17 cellular contexts compared by ENCODE assay signal in genomic region chr17:29742210-29742513, GRCh38.
DNase-seq lines count a peak whose midpoint lies in the region; ATAC-seq and TF ChIP-seq lines count a peak whose summit lies in the region.
"Had no signal": no experiment of that assay in that cellular context is flagged by ENCODE, and none has a peak within 500 bp of the region (broad histone marks: within the 10 kb centered on the region; RNA-seq: fewer than 3 reads in every experiment).

No MANE protein-coding gene starts in this region.

- no peak overlapping the region for H3K4me2 ChIP-seq in hepatocyte
- H3K4me2 ChIP-seq: GM23338 had no signal

- no peaks in the 10 kb centered on the region for H3K9me2 ChIP-seq in hepatocyte (replicated peaks; ENCODE audit: insufficient read depth)

- H3K79me2 ChIP-seq in hepatocyte = no peaks in the 10 kb centered on the region

- in situ Hi-C loops in Caki2 (cut with HindIII; ENCODE audit: low pct_unique_long_range_greater_than_20kb, low sequenced_read_pairs) = no loop called here

- no peaks in the 10 kb centered on the region for H3K9me3 Mint-ChIP-seq in activated naive CD4-positive, alpha-beta T cell treated with anti-CD3 and anti-CD28 coated beads, Interleukin-2, amount 50 U/mL, for 24 hours
- no peaks in the 10 kb centered on the region for H3K9me3 Mint-ChIP-seq in activated naive CD4-positive, alpha-beta T cell treated with anti-CD3 and anti-CD28 coated beads, Interleukin-2, amount 10 ng/mL, durations not matched to agents 7 days and 5 days
- H3K9me3 Mint-ChIP-seq in stimulated activated memory B cell treated with anti-CD40 and anti-IgM and Interleukin-4, amounts not matched to agents 10 μg/mL and 1 μg/mL and 100 μg/mL, for 72 hours = no peaks in the 10 kb centered on the region
- H3K9me3 Mint-ChIP-seq: GM23338 had no signal

- CTCF ChIA-PET in activated naive CD4-positive, alpha-beta T cell treated with anti-CD3 and anti-CD28 coated beads, Interleukin-2, amount 10 ng/mL, durations not matched to agents 7 days and 5 days (lab: Charles Lee) = interaction anchor here (0.9 kb wide), 1 partner anchor 19 kb away, joined by 3 read pairs; no protein-coding TSS in a partner anchor
- CTCF ChIA-PET in RWPE1 (lab: Yijun Ruan, JAX) = interaction anchor here (0.6 kb wide), 1 partner anchor 1365 kb away, joined by 3 read pairs; no protein-coding TSS in a partner anchor

- no peak overlapping the region for H2AFZ ChIP-seq in hepatocyte
- H2AFZ ChIP-seq: GM23338 had no signal

- no peaks in the 10 kb centered on the region for H3K9me3 ChIP-seq in hepatocyte (ENCODE audit: low read depth)
- H3K9me3 ChIP-seq: esophagus squamous epithelium, SJCRH30 had no signal

- DNase-seq in activated naive CD4-positive, alpha-beta T cell treated with anti-CD3 and anti-CD28 coated beads, Interleukin-2, amount 10 ng/mL, durations not matched to agents 7 days and 5 days = no peak
- DNase-seq in Caki2 (ENCODE audit: low read depth) (peak; percentile 55), left lobe of liver (ENCODE audit: low spot score) (no peak), RWPE1 (ENCODE audit: low spot score) (no peak), hepatocyte (ENCODE audit: low spot score) (no peak)
- DNase-seq: activated CD4-positive, alpha-beta T cell treated with anti-CD3 and anti-CD28 coated beads, Interleukin-2, amount 50 U/mL, for 48 hours; activated naive CD4-positive, alpha-beta T cell; activated T-cell treated with anti-CD3 and anti-CD28 coated beads for 4 hours; DMS79 treated with DMSO at 0.1 percent for 48 hours; esophagus squamous epithelium; MM.1S; SJCRH30; T-helper 17 cell had no signal

- no peaks in the 10 kb centered on the region for H4K20me1 ChIP-seq in hepatocyte (ENCODE audit: insufficient read depth, poor library complexity, severe bottlenecking)

- no peaks in the 10 kb centered on the region for H3K36me3 Mint-ChIP-seq in activated naive CD4-positive, alpha-beta T cell treated with anti-CD3 and anti-CD28 coated beads, Interleukin-2, amount 50 U/mL, for 24 hours
- H3K36me3 Mint-ChIP-seq in activated naive CD4-positive, alpha-beta T cell treated with anti-CD3 and anti-CD28 coated beads, Interleukin-2, amount 10 ng/mL, durations not matched to agents 7 days and 5 days = peaks cover 15% of the 10 kb centered on the region
- H3K36me3 Mint-ChIP-seq in stimulated activated memory B cell treated with anti-CD40 and anti-IgM and Interleukin-4, amounts not matched to agents 10 μg/mL and 1 μg/mL and 100 μg/mL, for 72 hours = peaks cover 8% of the 10 kb centered on the region

- H3K4me3 Mint-ChIP-seq in activated naive CD4-positive, alpha-beta T cell treated with anti-CD3 and anti-CD28 coated beads, Interleukin-2, amount 50 U/mL, for 24 hours = peak overlapping the region; percentile 54
- no peak overlapping the region for H3K4me3 Mint-ChIP-seq in activated naive CD4-positive, alpha-beta T cell treated with anti-CD3 and anti-CD28 coated beads, Interleukin-2, amount 10 ng/mL, durations not matched to agents 7 days and 5 days
- no peak overlapping the region for H3K4me3 Mint-ChIP-seq in stimulated activated memory B cell treated with anti-CD40 and anti-IgM and Interleukin-4, amounts not matched to agents 10 μg/mL and 1 μg/mL and 100 μg/mL, for 72 hours
- H3K4me3 Mint-ChIP-seq: GM23338, T-helper 17 cell had no signal

- H3K4me1 ChIP-seq in hepatocyte (ENCODE audit: insufficient read depth) = peaks cover 3% of the 10 kb centered on the region

- H3K4me3 ChIP-seq in hepatocyte = no peak overlapping the region
- H3K4me3 ChIP-seq: esophagus squamous epithelium, GM23338, SJCRH30 had no signal

- 60% methylated on average over 3 of the region's 3 CpGs for WGBS in hepatocyte (ENCODE audit: low lambda C conversion rate, missing lambda C conversion rate)

- peak; percentile 42 for ATAC-seq in left lobe of liver
- ATAC-seq in stimulated activated memory B cell treated with anti-CD40 and anti-IgM and Interleukin-4, amounts not matched to agents 10 μg/mL and 1 μg/mL and 100 μg/mL, for 72 hours = no peak
- no peak for ATAC-seq in GM21423 (IDR thresholded peaks at IDR 0.05; ENCODE audit: unreplicated experiment)
- ATAC-seq: GM23338, T-helper 17 cell had no signal

- TF ChIP-seq CTCF in RWPE1 (conservative IDR thresholded peaks at IDR 0.05; ENCODE audit: low read depth) = no peak
- no peak for TF ChIP-seq CTCF in hepatocyte (IDR thresholded peaks at IDR 0.05; ENCODE audit: poor library complexity)

- H3K27me3 ChIP-seq in hepatocyte = no peaks in the 10 kb centered on the region
- H3K27me3 ChIP-seq: esophagus squamous epithelium, SJCRH30 had no signal

- H3K27ac ChIP-seq in RWPE1 = no peak overlapping the region
- H3K27ac ChIP-seq in hepatocyte = no peak overlapping the region
- H3K27ac ChIP-seq: esophagus squamous epithelium, SJCRH30 had no signal

- H3K4me1 Mint-ChIP-seq in activated naive CD4-positive, alpha-beta T cell treated with anti-CD3 and anti-CD28 coated beads, Interleukin-2, amount 50 U/mL, for 24 hours = peaks cover 75% of the 10 kb centered on the region
- peaks cover 48% of the 10 kb centered on the region for H3K4me1 Mint-ChIP-seq in activated naive CD4-positive, alpha-beta T cell treated with anti-CD3 and anti-CD28 coated beads, Interleukin-2, amount 10 ng/mL, durations not matched to agents 7 days and 5 days
- peaks cover 57% of the 10 kb centered on the region for H3K4me1 Mint-ChIP-seq in stimulated activated memory B cell treated with anti-CD40 and anti-IgM and Interleukin-4, amounts not matched to agents 10 μg/mL and 1 μg/mL and 100 μg/mL, for 72 hours

- no peaks in the 10 kb centered on the region for H3K36me3 ChIP-seq in hepatocyte (replicated peaks; ENCODE audit: insufficient read depth, low read depth)
- H3K36me3 ChIP-seq: esophagus squamous epithelium had no signal

- POLR2A ChIA-PET in RWPE1 (lab: Yijun Ruan, JAX; ENCODE audit: low non-redundant PET) = no interaction called here

- peak overlapping the region; percentile 84 for H3K27ac Mint-ChIP-seq in activated naive CD4-positive, alpha-beta T cell treated with anti-CD3 and anti-CD28 coated beads, Interleukin-2, amount 50 U/mL, for 24 hours
- no peak overlapping the region for H3K27ac Mint-ChIP-seq in activated naive CD4-positive, alpha-beta T cell treated with anti-CD3 and anti-CD28 coated beads, Interleukin-2, amount 10 ng/mL, durations not matched to agents 7 days and 5 days
- H3K27ac Mint-ChIP-seq in stimulated activated memory B cell treated with anti-CD40 and anti-IgM and Interleukin-4, amounts not matched to agents 10 μg/mL and 1 μg/mL and 100 μg/mL, for 72 hours = peak overlapping the region; percentile 24
- H3K27ac Mint-ChIP-seq: GM23338 had no signal

- H3K27me3 Mint-ChIP-seq in activated naive CD4-positive, alpha-beta T cell treated with anti-CD3 and anti-CD28 coated beads, Interleukin-2, amount 50 U/mL, for 24 hours = no peaks in the 10 kb centered on the region
- no peaks in the 10 kb centered on the region for H3K27me3 Mint-ChIP-seq in activated naive CD4-positive, alpha-beta T cell treated with anti-CD3 and anti-CD28 coated beads, Interleukin-2, amount 10 ng/mL, durations not matched to agents 7 days and 5 days
- H3K27me3 Mint-ChIP-seq in stimulated activated memory B cell treated with anti-CD40 and anti-IgM and Interleukin-4, amounts not matched to agents 10 μg/mL and 1 μg/mL and 100 μg/mL, for 72 hours = no peaks in the 10 kb centered on the region
- H3K27me3 Mint-ChIP-seq: T-helper 17 cell had no signal
